1 cellular context compared by ENCODE assay signal in the genomic region with DNA sequence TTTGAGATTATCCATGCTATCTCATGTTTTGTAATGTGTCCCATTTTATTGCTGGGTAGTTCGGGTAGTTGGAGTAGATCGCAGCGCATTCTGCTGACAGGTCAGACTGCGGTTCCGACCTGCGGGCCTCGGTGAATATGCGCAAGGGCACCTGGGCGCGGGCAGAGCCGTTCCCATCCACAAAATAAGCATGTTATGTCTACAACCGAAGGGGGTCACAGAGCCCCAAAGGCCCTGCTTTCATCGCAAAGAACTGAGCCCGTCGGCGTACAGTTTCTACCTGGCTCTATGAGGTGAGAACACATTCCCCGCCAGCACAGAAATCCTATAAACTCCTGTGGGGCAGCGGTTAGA.
A peak's percentile ranks its signal among the peaks of the same experiment; 100 is the strongest.
TF ChIP-seq lines count a peak whose summit lies in the region.

No MANE protein-coding gene starts in this region.

TF ChIP-seq in H1, 55 proteins besides CTCF, POLR2A, EP300 and RAD21 (continued from another document):
- peak; percentile 81; the same call in 1 of the 2 replicates for TF ChIP-seq SUZ12 (IDR thresholded peaks at IDR 0.05; ENCODE audit: low read length)
- TF ChIP-seq ZNF274 (IDR thresholded peaks at IDR 0.05; ENCODE audit: borderline replicate concordance, extremely low read depth, low read length): no peak
- TF ChIP-seq RNF2 (IDR thresholded peaks at IDR 0.05; ENCODE audit: borderline replicate concordance, low read depth, low read length, missing control alignments, poor library complexity, severe bottlenecking): peak; percentile 57
- TF ChIP-seq PHF8 (conservative IDR thresholded peaks at IDR 0.05; ENCODE audit: low read depth, low read length): no peak
- TF ChIP-seq SAP30 (IDR thresholded peaks at IDR 0.05; ENCODE audit: insufficient read depth, insufficient replicate concordance, low read length): no peak
- peak; percentile 5 for TF ChIP-seq KDM4A (IDR thresholded peaks at IDR 0.05; ENCODE audit: low read depth, low read length, severe bottlenecking)
- peak; percentile 76 for TF ChIP-seq EZH2 (IDR thresholded peaks at IDR 0.05; ENCODE audit: low read depth, low read length, severe bottlenecking)
